In the genomic region with DNA sequence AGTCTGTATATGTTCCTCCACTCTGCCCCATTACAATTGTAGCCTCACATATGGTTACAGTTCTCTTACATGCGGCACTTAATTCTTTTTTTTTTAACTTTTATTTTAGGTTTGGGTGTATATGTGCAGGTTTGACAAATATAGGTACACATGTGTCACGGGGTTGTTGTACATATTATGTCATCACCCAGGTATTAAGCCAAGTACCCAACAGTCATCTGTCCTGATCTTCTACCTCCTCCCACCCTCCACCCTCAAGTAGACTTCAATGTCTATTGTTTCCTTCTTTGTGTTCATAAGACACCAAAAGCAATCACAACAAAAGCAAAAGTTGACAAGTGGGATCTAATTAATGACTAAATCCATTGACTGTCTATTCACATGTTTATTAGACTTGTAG, we compare ENCODE assay signal across 30 cellular contexts.
"Had no signal": no experiment of that assay in that cellular context is flagged by ENCODE, and none has a peak within 500 bp of the region (broad histone marks: within the 10 kb centered on the region; RNA-seq: fewer than 3 reads in every experiment).

No MANE protein-coding gene starts in this region.

- H3K9ac ChIP-seq: parathyroid adenoma had no signal

- H2AFZ ChIP-seq: parathyroid adenoma had no signal

- H3K27me3 ChIP-seq: neutrophil, spleen, suprapubic skin, testis, tibial artery, transverse colon, upper lobe of left lung, vagina had no signal

- H3K27ac ChIP-seq: neutrophil, parathyroid adenoma, psoas muscle, skin epidermis, spleen, suprapubic skin, testis, tibial artery, transverse colon, upper lobe of left lung, vagina had no signal

- H3K36me3 ChIP-seq: neutrophil, spleen, suprapubic skin, tibial artery, transverse colon, upper lobe of left lung, vagina had no signal

- H3K4me1 ChIP-seq: parathyroid adenoma, psoas muscle, spleen, suprapubic skin, testis, tibial artery, upper lobe of left lung had no signal

- DNase-seq: naive thymus-derived CD8-positive, alpha-beta T cell; nephron progenitor cell; nucleus accumbens; posterior cingulate gyrus; psoas muscle; right cardiac atrium; spleen; stimulated activated CD4-positive, alpha-beta T cell treated with anti-CD3 and anti-CD28 coated beads, Interleukin-12 subunit alpha, Interleukin-12 subunit beta, amount 100 ng/mL, for 4 hours; stimulated activated CD4-positive, alpha-beta T cell treated with anti-CD3 and anti-CD28 coated beads, Interleukin-1b, Interleukin-23, amount 100 ng/mL, for 48 hours; stimulated activated CD4-positive, alpha-beta T cell treated with anti-CD3 and anti-CD28 coated beads, Interleukin-4, amount 100 ng/mL, for 1 hour; stimulated activated CD4-positive, alpha-beta T cell treated with anti-CD3 and anti-CD28 coated beads, Interleukin-4, amount 100 ng/mL, for 4 hours; stimulated activated CD8-positive, alpha-beta memory T cell treated with anti-CD3 and anti-CD28 coated beads, Interleukin-4, amount 100 ng/mL, for 48 hours; stimulated activated naive CD4-positive, alpha-beta T cell; stimulated activated naive CD8-positive, alpha-beta T cell treated with anti-CD3 and anti-CD28 coated beads, Interleukin-15, amount 100 ng/mL, for 72 hours; stimulated activated naive CD8-positive, alpha-beta T cell treated with anti-CD3 and anti-CD28 coated beads, Interleukin-15, Interleukin-2, amounts not matched to agents 100 U/mL and 50 U/mL, for 24 hours; substantia nigra; testis; tibial artery; transverse colon; upper lobe of left lung had no signal

- FAIRE-seq: urothelium cell line had no signal

- H3K4me2 ChIP-seq: smooth muscle cell had no signal

- H3K4me3 ChIP-seq: psoas muscle, skin epidermis, smooth muscle cell, spleen, suprapubic skin, testis, tibial artery, transverse colon, upper lobe of left lung, vagina had no signal

- H3K79me2 ChIP-seq: parathyroid adenoma had no signal

- ATAC-seq: naive thymus-derived CD8-positive, alpha-beta T cell; natural killer cell treated with Interleukin-12 subunit alpha and Interleukin-12 subunit beta and Interleukin-15 and Interleukin-18, amount 100 ng/mL, for 72 hours; psoas muscle; right cardiac atrium; sciatic nerve; stimulated activated memory B cell treated with anti-CD40 and anti-IgM and Interleukin-4, amounts not matched to agents 10 μg/mL and 1 μg/mL and 100 μg/mL, for 72 hours; stimulated activated naive CD8-positive, alpha-beta T cell treated with anti-CD3 and anti-CD28 coated beads, Interleukin-15, amount 100 ng/mL, for 72 hours; stimulated activated naive CD8-positive, alpha-beta T cell treated with anti-CD3 and anti-CD28 coated beads, Interleukin-15, Interleukin-2, amounts not matched to agents 100 U/mL and 50 U/mL, for 24 hours had no signal

- H3K9me3 ChIP-seq: neutrophil, psoas muscle, suprapubic skin, testis, tibial artery, transverse colon, upper lobe of left lung, vagina had no signal
